Comparison of ENCODE assay signal across 13 cellular contexts in genomic region chr2:175999283-175999819, GRCh38.
"Had no signal": no experiment of that assay in that cellular context is flagged by ENCODE, and none has a peak within 500 bp of the region (broad histone marks: within the 10 kb centered on the region; RNA-seq: fewer than 3 reads in every experiment).

No MANE protein-coding gene starts in this region.

- H3K4me3 ChIP-seq: mucosa of descending colon had no signal

- DNase-seq: activated CD4-positive, alpha-beta T cell treated with anti-CD3 and anti-CD28 coated beads for 4 hours; activated CD8-positive, alpha-beta T cell treated with anti-CD3 and anti-CD28 coated beads, Interleukin-2, amount 10 ng/mL, durations not matched to agents 7 days and 5 days; activated naive CD4-positive, alpha-beta T cell; activated naive CD8-positive, alpha-beta T cell treated with anti-CD3 and anti-CD28 coated beads, Interleukin-2, amount 50 U/mL, for 24 hours; central memory CD4-positive, alpha-beta T cell; cortex of kidney; effector CD8-positive, alpha-beta T cell; immature natural killer cell; left colon; mucosa of descending colon; natural killer cell; stimulated activated CD4-positive, alpha-beta T cell treated with anti-CD3 and anti-CD28 coated beads, Interleukin-4, amount 100 ng/mL, for 1 hour; stimulated activated CD8-positive, alpha-beta memory T cell treated with anti-CD3 and anti-CD28 coated beads, Interleukin-4, amount 100 ng/mL, for 48 hours had no signal

- H3K9me3 ChIP-seq: mucosa of descending colon had no signal
